ENCODE assay signal across 8 cellular contexts in the genomic region with DNA sequence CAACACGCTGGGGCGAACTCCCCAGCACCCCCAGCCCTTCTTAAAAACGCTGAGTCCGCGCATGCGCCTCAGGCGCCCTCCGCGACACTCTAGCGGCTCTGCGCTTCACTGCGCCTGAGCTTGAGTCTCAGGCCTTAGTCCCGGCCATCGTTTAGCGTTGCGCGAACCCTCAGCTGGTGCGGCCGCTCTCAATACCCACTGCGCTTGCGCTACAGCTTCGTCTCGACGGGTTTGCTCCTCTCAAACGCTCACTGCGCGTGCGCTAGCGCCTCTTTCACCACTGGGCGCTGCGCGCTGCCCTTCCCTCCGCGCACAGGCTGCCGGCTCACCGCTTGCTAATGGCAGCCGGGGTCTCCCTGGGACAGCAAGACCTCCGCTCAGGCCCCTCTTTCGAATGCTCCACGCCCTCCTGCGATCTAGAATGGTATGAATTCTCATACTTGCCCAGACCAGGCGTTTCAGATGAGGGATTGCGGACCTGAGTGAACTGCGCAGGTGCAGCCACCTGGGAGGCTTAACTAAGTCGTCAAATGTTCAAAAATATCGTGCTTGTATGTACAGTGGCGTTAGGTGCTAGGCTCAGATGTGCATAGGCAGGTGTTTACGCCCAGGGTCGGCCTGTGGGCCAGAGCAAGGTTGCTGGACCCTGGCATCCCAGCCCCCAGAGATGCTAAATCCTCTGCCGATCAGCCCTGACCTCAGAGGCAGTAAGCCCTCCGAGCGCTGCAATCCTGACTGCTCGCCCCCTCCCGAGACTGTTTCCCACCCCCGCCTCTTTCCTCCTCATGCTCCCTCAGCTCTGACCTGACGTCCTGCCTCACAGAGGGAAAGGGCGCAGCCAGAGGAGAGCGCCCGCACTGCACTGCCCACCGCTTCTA. TPM values are rescaled to one million over a fixed set of nuclear protein-coding genes. Genes with fewer than 3 reads are reported as not detected.
DNase-seq lines count a peak whose midpoint lies in the region; ATAC-seq, FAIRE-seq and TF ChIP-seq lines count a peak whose summit lies in the region.

A gene with protein sequence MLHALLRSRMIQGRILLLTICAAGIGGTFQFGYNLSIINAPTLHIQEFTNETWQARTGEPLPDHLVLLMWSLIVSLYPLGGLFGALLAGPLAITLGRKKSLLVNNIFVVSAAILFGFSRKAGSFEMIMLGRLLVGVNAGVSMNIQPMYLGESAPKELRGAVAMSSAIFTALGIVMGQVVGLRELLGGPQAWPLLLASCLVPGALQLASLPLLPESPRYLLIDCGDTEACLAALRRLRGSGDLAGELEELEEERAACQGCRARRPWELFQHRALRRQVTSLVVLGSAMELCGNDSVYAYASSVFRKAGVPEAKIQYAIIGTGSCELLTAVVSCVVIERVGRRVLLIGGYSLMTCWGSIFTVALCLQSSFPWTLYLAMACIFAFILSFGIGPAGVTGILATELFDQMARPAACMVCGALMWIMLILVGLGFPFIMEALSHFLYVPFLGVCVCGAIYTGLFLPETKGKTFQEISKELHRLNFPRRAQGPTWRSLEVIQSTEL (plus strand): TSS at position 270 of the 878 bp plus-strand sequence. CDS start 125 bp downstream, at position 395.

- H3K9me3 ChIP-seq in heart right ventricle: no peaks in the 10 kb centered on the region
- no peaks in the 10 kb centered on the region for H3K9me3 ChIP-seq in upper lobe of left lung

- TF ChIP-seq EP300 in upper lobe of left lung (IDR thresholded peaks at IDR 0.05): no peak

- H3K4me1 ChIP-seq in heart right ventricle (peaks cover 0 to 27% (median 15%) of the 10 kb centered on the region in 9 donors), upper lobe of left lung (peaks cover 16 to 24% (median 20%) of the 10 kb centered on the region in 4 donors)

- peak; percentile 88 for TF ChIP-seq POLR2A in GM12892 (IDR thresholded peaks at IDR 0.05; ENCODE audit: low read depth, low read length)
- TF ChIP-seq POLR2A in upper lobe of left lung (IDR thresholded peaks at IDR 0.05): peak in 3 of 4 donors; percentile 56 to 86 (median 69)

- TF ChIP-seq CTCF in heart right ventricle (IDR thresholded peaks at IDR 0.05) (peak in 4 of 9 donors; percentile 20 to 33 (median 30)), upper lobe of left lung (IDR thresholded peaks at IDR 0.05) (peak in 4 of 6 experiments; percentile 51 to 75 (median 70))

- DNase-seq in GM12892 (ENCODE audit: insufficient read length): peak; percentile 96
- DNase-seq in NCI-H1436 treated with DMSO at 0.1 percent for 48 hours (lab: John Stamatoyannopoulos, UW): peak; percentile 89
- DNase-seq in T follicular helper cell (ENCODE audit: low read depth): peak; percentile 87
- DNase-seq in amniotic epithelial cell (ENCODE audit: low read depth): peak; percentile 92
- peak; percentile 96 to 98 for DNase-seq in heart right ventricle
- DNase-seq in posterior cingulate gyrus: peak; percentile 92 to 99 (median 96)
- DNase-seq in upper lobe of left lung: peak; percentile 94 to 96

- H3K27me3 ChIP-seq in heart right ventricle (no peaks in the 10 kb centered on the region), upper lobe of left lung (no peaks in the 10 kb centered on the region)

- H3K27ac ChIP-seq in heart right ventricle: peak within 1 kb of the TSS; percentile 82 to 97 (median 94)
- H3K27ac ChIP-seq in upper lobe of left lung: peak within 1 kb of the TSS; percentile 85 to 93 (median 87)

- H3K4me3 ChIP-seq in heart right ventricle (peak within 1 kb of the TSS; percentile 50 to 82 (median 70)), upper lobe of left lung (peak within 1 kb of the TSS; percentile 60 to 84 (median 70))

- FAIRE-seq in GM12892 (lab: Jason Lieb, UNC): peak; percentile 99

- WGBS in heart right ventricle, 2 donors: 0 to 1% methylated on average over 58 to 60 of the region's 60 CpGs
- WGBS in upper lobe of left lung, 2 donors: 0 to 1% methylated on average over 5 to 52 of the region's 60 CpGs

- ATAC-seq in HG02840 (IDR thresholded peaks at IDR 0.05; ENCODE audit: low FRiP score, unreplicated experiment) (peak; percentile 96), heart right ventricle (peak; percentile 93 to 98 (median 97)), upper lobe of left lung (ENCODE audit: low FRiP score in 2 of 2) (peak; percentile 98 to 99)

- intact Hi-C loops in heart right ventricle (cut with DNase I): loop anchor here in 3 of 10 donors (5.0 to 10.0 kb wide), 4 partner anchors 34 to 331 kb away; a partner anchor contains a TSS
- intact Hi-C loops in posterior cingulate gyrus (cut with DNase I): no loop called here

- peaks cover 0 to 2% (median 0%) of the 10 kb centered on the region in 9 donors for H3K36me3 ChIP-seq in heart right ventricle
- H3K36me3 ChIP-seq in upper lobe of left lung: no peaks in the 10 kb centered on the region

RNA-seq across cellular contexts. Expression of the gene that starts here (rescaled TPM):
- polyA plus RNA-seq in GM12892 (2012; ENCODE audit: missing spikeins): 12.9 TPM
- total RNA-seq in heart right ventricle: 10 to 100 TPM; 16.1 to 30.4 (median 21.2) TPM
- 10 to 100 TPM in 1 of 2 donors, 1 to 10 TPM in 1; 8.3 to 42.1 TPM for polyA plus RNA-seq in heart right ventricle
- total RNA-seq in upper lobe of left lung: 10 to 100 TPM in 5 of 6 donors, 1 to 10 TPM in 1; 9.9 to 31.4 (median 16.5) TPM

Comparison
In these comparisons a context has a peak if more than half of its experiments do, and no peak if none do; other contexts are left out.
1. Peak in every context shown above with its lines: DNase-seq, ATAC-seq, H3K4me3 ChIP-seq and H3K27ac ChIP-seq.